In the genomic region with DNA sequence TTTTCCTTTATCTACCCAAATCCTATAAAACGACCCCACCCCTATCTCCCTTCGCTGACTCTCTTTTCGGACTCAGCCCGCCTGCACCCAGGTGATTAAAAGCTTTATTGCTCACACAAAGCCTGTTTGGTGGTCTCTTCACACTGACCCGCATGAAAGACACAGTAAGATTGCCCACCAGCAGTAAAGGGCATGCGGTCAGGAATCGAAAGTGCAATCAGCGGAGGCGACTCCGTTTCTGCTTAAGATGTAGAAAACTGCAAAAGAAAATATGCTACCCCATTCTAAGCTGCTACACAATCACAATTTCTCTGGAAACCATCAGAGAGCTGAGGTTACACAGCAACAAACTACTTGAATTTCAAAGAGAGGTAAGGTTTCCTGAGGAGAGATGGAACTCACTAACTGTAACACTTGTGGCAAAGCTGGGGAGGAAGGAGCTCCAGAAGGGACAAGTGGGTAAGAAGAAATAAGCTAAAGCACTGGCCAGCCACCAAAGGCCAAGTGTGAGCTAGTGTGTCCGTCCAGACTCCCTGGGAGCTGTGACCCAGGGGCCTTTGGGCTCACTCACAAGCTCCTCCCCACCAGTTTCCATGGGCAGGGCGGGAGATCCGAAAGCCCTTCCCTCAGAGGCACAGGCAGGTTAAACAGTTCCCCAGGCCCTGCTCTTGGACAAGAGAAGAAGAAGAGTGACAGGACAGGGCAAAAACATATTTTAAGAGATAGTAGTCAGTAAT, we compare ENCODE assay signal across 23 cellular contexts.
DNase-seq lines count a peak whose midpoint lies in the region; ATAC-seq and TF ChIP-seq lines count a peak whose summit lies in the region.
"Had no signal": no experiment of that assay in that cellular context is flagged by ENCODE, and none has a peak within 500 bp of the region (broad histone marks: within the 10 kb centered on the region; RNA-seq: fewer than 3 reads in every experiment).

No MANE protein-coding gene starts in this region.

- TF ChIP-seq CTCF in GM23338 (conservative IDR thresholded peaks at IDR 0.05; ENCODE audit: low read depth in 2 of 2) (no peak), IMR-90 (conservative IDR thresholded peaks at IDR 0.05; ENCODE audit: low read depth, low read length) (no peak), endodermal cell (conservative IDR thresholded peaks at IDR 0.05) (no peak), foreskin keratinocyte (conservative IDR thresholded peaks at IDR 0.05) (no peak)

- H2BK5ac ChIP-seq in IMR-90 (ENCODE audit: low read depth, low read length, poor library complexity, severe bottlenecking), result no peak overlapping the region
- H2BK5ac ChIP-seq in mesendoderm (ENCODE audit: low read length), result peak overlapping the region; percentile 59

- TF ChIP-seq RAD21 in IMR-90 (IDR thresholded peaks at IDR 0.05; ENCODE audit: low read length), result no peak

- no peak overlapping the region for H2BK20ac ChIP-seq in IMR-90 (ENCODE audit: low read depth, low read length)

- H4K5ac ChIP-seq in IMR-90 (ENCODE audit: low read depth, low read length) (no peak overlapping the region), mesendoderm (ENCODE audit: low read length) (no peak overlapping the region)

- H3K4me2 ChIP-seq in GM23338 (peak overlapping the region; percentile 68), IMR-90 (ENCODE audit: low read depth, low read length) (no peak overlapping the region), mesendoderm (ENCODE audit: low read length) (peak overlapping the region; percentile 0)
- H3K4me2 ChIP-seq: SK-N-SH had no signal

- H4K8ac ChIP-seq in IMR-90 (ENCODE audit: low read depth in 2 of 2, low read length in 2 of 2) (no peak overlapping the region), mesendoderm (ENCODE audit: low read depth, low read length) (no peak overlapping the region)

- H3K4me1 ChIP-seq in GM23338 (ENCODE audit: insufficient read depth) (peaks cover 36% of the 10 kb centered on the region), IMR-90 (ENCODE audit: control insufficient read depth, insufficient read depth, low read length) (no peaks in the 10 kb centered on the region), endodermal cell (ENCODE audit: control insufficient read depth, insufficient read depth, low read length) (peaks cover 8% of the 10 kb centered on the region), mesendoderm (ENCODE audit: control insufficient read depth, low read depth, low read length) (peaks cover 2% of the 10 kb centered on the region), foreskin keratinocyte (no peaks in the 10 kb centered on the region)

- no peaks in the 10 kb centered on the region for H4K20me1 ChIP-seq in GM23338 (replicated peaks; ENCODE audit: insufficient read depth)
- H4K20me1 ChIP-seq in IMR-90 (ENCODE audit: insufficient read depth, low read length), result no peaks in the 10 kb centered on the region

- H3K36me3 Mint-ChIP-seq in GM23338 (ENCODE audit: low read depth) (peaks cover 10% of the 10 kb centered on the region), endodermal cell (ENCODE audit: low read depth) (no peaks in the 10 kb centered on the region)
- H3K36me3 Mint-ChIP-seq: CD4-positive, alpha-beta memory T cell had no signal

- H3K79me2 ChIP-seq in GM23338 (replicated peaks; ENCODE audit: insufficient read depth), result no peaks in the 10 kb centered on the region
- H3K79me2 ChIP-seq in mesendoderm (ENCODE audit: control insufficient read depth, insufficient read depth, low read length), result no peaks in the 10 kb centered on the region

- peaks cover 23% of the 10 kb centered on the region for H3K4me1 Mint-ChIP-seq in GM23338
- H3K4me1 Mint-ChIP-seq in endodermal cell, result peaks cover 20% of the 10 kb centered on the region
- H3K4me1 Mint-ChIP-seq: activated B cell treated with CpG ODN at 0.5 μM for 24 hours; CD4-positive, alpha-beta memory T cell had no signal

- H3K9ac ChIP-seq in IMR-90 (ENCODE audit: low read depth, low read length) (no peak overlapping the region), endodermal cell (ENCODE audit: extremely low read depth, low read length, poor library complexity, severe bottlenecking) (peak overlapping the region; percentile 9), mesendoderm (ENCODE audit: low read length) (peak overlapping the region; percentile 57)
- H3K9ac ChIP-seq: SK-N-SH had no signal

- H3K4ac ChIP-seq in IMR-90 (ENCODE audit: low read depth, low read length) (no peak overlapping the region), mesendoderm (ENCODE audit: low read depth, low read length) (peak overlapping the region; percentile 85)

- H3K56ac ChIP-seq in IMR-90 (ENCODE audit: extremely low read depth, insufficient read depth, low read length) (no peak overlapping the region), mesendoderm (ENCODE audit: low read length) (peak overlapping the region; percentile 34)

- H3K27ac Mint-ChIP-seq in GM23338, result peak overlapping the region; percentile 74
- H3K27ac Mint-ChIP-seq in endodermal cell, result peak overlapping the region; percentile 91
- H3K27ac Mint-ChIP-seq: activated B cell treated with CpG ODN at 0.5 μM for 24 hours; CD4-positive, alpha-beta memory T cell had no signal

- H3K9me2 ChIP-seq in GM23338 (ENCODE audit: insufficient read depth), result no peaks in the 10 kb centered on the region
- H3K9me2 ChIP-seq: SK-N-SH had no signal

- H3K36me3 ChIP-seq in GM23338 (ENCODE audit: insufficient read depth) (no peaks in the 10 kb centered on the region), IMR-90 (ENCODE audit: control insufficient read depth, insufficient read depth, low read length) (no peaks in the 10 kb centered on the region), endodermal cell (ENCODE audit: control insufficient read depth, insufficient read depth, low read length) (no peaks in the 10 kb centered on the region), mesendoderm (ENCODE audit: control insufficient read depth, insufficient read depth, low read length) (no peaks in the 10 kb centered on the region)
- H3K36me3 ChIP-seq: heart left ventricle, MG63 had no signal

- H2BK15ac ChIP-seq in IMR-90 (ENCODE audit: low read depth, low read length) (no peak overlapping the region), mesendoderm (replicated peaks; ENCODE audit: low read depth) (peak overlapping the region; percentile 1)

- no peak for TF ChIP-seq POLR2A in IMR-90 (IDR thresholded peaks at IDR 0.05; ENCODE audit: low read depth, low read length)

- peaks cover 6% of the 10 kb centered on the region; the same call in 1 of the 2 replicates for H3F3A ChIP-seq in GM23338 (replicated peaks; ENCODE audit: low read depth)

- ATAC-seq in GM23338 (peak; percentile 99), IMR-90 (ENCODE audit: low read depth) (no peak), foreskin keratinocyte (no peak), HG03039 (IDR thresholded peaks at IDR 0.05; ENCODE audit: unreplicated experiment) (no peak)
- ATAC-seq: heart left ventricle; stimulated activated naive CD8-positive, alpha-beta T cell treated with anti-CD3 and anti-CD28 coated beads, Interleukin-15, Interleukin-2, amounts not matched to agents 100 U/mL and 50 U/mL, for 24 hours had no signal

- H2AK9ac ChIP-seq in IMR-90 (replicated peaks; ENCODE audit: low read depth, low read length, poor library complexity), result no peak overlapping the region

- intact Hi-C loops in IMR-90 (cut with micrococcal nuclease), result no loop called here

- H3K27me3 Mint-ChIP-seq in GM23338 (ENCODE audit: insufficient read depth, low read depth, poor library complexity) (peaks cover 4% of the 10 kb centered on the region), endodermal cell (ENCODE audit: insufficient read depth) (no peaks in the 10 kb centered on the region)

- no peaks in the 10 kb centered on the region for H3K27me3 ChIP-seq in GM23338 (ENCODE audit: insufficient read depth)
- H3K27me3 ChIP-seq in IMR-90 (ENCODE audit: control insufficient read depth, insufficient read depth, low read length), result peaks cover 6% of the 10 kb centered on the region
- no peaks in the 10 kb centered on the region for H3K27me3 ChIP-seq in endodermal cell (ENCODE audit: control insufficient read depth, insufficient read depth, low read length, poor library complexity, severe bottlenecking)
- H3K27me3 ChIP-seq in mesendoderm (ENCODE audit: insufficient read depth, low read length, poor library complexity), result no peaks in the 10 kb centered on the region
- no peaks in the 10 kb centered on the region for H3K27me3 ChIP-seq in foreskin keratinocyte

- dilution Hi-C loops in IMR-90 (cut with HindIII; ENCODE audit: low sequenced_read_pairs, unreplicated experiment), result no loop called here

- H3K9me3 ChIP-seq in IMR-90 (ENCODE audit: control insufficient read depth, insufficient read depth, low read length) (no peaks in the 10 kb centered on the region), endodermal cell (ENCODE audit: control insufficient read depth, low read length) (no peaks in the 10 kb centered on the region)
- H3K9me3 ChIP-seq: heart left ventricle, MG63, SK-N-SH had no signal

- 100% methylated on average over 2 of the region's 13 CpGs; no CpG with 5 or more reads in 1 of the 2 experiments for WGBS in IMR-90 (ENCODE audit: extremely low coverage in 2 of 2, insufficient read length in 1 of 2), 2 experiments
- WGBS in endodermal cell (ENCODE audit: insufficient coverage in 1 of 2, insufficient read length in 1 of 2), 2 experiments, result 14 to 33% methylated on average over 1 to 13 of the region's 13 CpGs
- WGBS in mesendoderm (ENCODE audit: extremely low coverage, insufficient coverage, low lambda C conversion rate), result no CpG with 5 or more reads among the region's 13 CpGs

- no peak overlapping the region for H4K91ac ChIP-seq in IMR-90 (ENCODE audit: insufficient read depth, low read depth, low read length)

- no TSS peak for BruUV-seq in IMR-90 (replicated peaks; lab: Mats Ljungman, UMichigan)

- DNase-seq in GM23338 (ENCODE audit: low spot score), result peak; percentile 57
- no peak for DNase-seq in IMR-90
- DNase-seq in endodermal cell, result peak; percentile 87
- DNase-seq in mesendoderm, result peak; percentile 81
- no peak for DNase-seq in foreskin keratinocyte
- no peak for DNase-seq in NOMO-1 treated with dmso at 0.1 percent for 144 hours (lab: John Stamatoyannopoulos, UW; ENCODE audit: unreplicated experiment)
- DNase-seq: activated B cell treated with CpG ODN at 0.5 μM for 24 hours; activated CD4-positive, alpha-beta T cell treated with anti-CD3 and anti-CD28 coated beads, Interleukin-2, amount 50 U/mL, for 4 hours; activated gamma-delta T cell treated with Interleukin-2 at 50 U/mL for 16 hours; activated T-cell treated with anti-CD3 and anti-CD28 coated beads for 4 hours; CD4-positive, alpha-beta memory T cell; cortex of kidney; heart left ventricle; MG63; NCI-H1417 treated with DMSO at 0.1 percent for 48 hours; NCI-H526; occipital lobe; SK-N-SH; stimulated activated CD4-positive, alpha-beta T cell treated with anti-CD3 and anti-CD28 coated beads, Interleukin-4, amount 100 ng/mL, for 24 hours; stimulated activated naive CD8-positive, alpha-beta T cell treated with anti-CD3 and anti-CD28 coated beads, Interleukin-15, Interleukin-2, amounts not matched to agents 100 U/mL and 50 U/mL, for 24 hours had no signal

- H3K4me3 Mint-ChIP-seq in GM23338 (peak overlapping the region; percentile 46), endodermal cell (no peak overlapping the region)
- H3K4me3 Mint-ChIP-seq: activated B cell treated with CpG ODN at 0.5 μM for 24 hours had no signal

- H2BK120ac ChIP-seq in IMR-90 (ENCODE audit: low read depth, low read length), result no peak overlapping the region
- H2BK120ac ChIP-seq in mesendoderm (ENCODE audit: low read depth, low read length), result peak overlapping the region; percentile 24

- H3K4me3 ChIP-seq in GM23338 (peak overlapping the region; percentile 30), IMR-90 (ENCODE audit: insufficient read depth, low read depth, low read length) (no peak overlapping the region), endodermal cell (ENCODE audit: low read length) (peak overlapping the region; percentile 30), mesendoderm (ENCODE audit: low read length) (no peak overlapping the region)
- H3K4me3 ChIP-seq: heart left ventricle, MG63 had no signal

- H3K79me1 ChIP-seq in IMR-90 (ENCODE audit: low read depth in 1 of 2, low read length in 2 of 2) (no peaks in the 10 kb centered on the region), mesendoderm (ENCODE audit: low read length) (no peaks in the 10 kb centered on the region)

- H3K14ac ChIP-seq in IMR-90 (replicated peaks; ENCODE audit: low read depth, low read length), result no peak overlapping the region

- POLR2A ChIA-PET in IMR-90 (lab: Charles Lee; ENCODE audit: unreplicated experiment), result no interaction called here

- H2AK5ac ChIP-seq in IMR-90 (ENCODE audit: low read depth, low read length) (no peak overlapping the region), mesendoderm (ENCODE audit: low read length) (no peak overlapping the region)

- no peak overlapping the region for H3K18ac ChIP-seq in IMR-90 (ENCODE audit: low read depth, low read length)
- peak overlapping the region; percentile 88 for H3K18ac ChIP-seq in mesendoderm (ENCODE audit: low read length)

- in situ Hi-C loops in IMR-90 (cut with MboI; ENCODE audit: low sequenced_read_pairs), result no loop called here

- H2AFZ ChIP-seq in GM23338 (peak overlapping the region; percentile 20; the same call in 1 of the 2 replicates), IMR-90 (replicated peaks; ENCODE audit: low read length, poor library complexity) (peak overlapping the region; percentile 26)

- no peaks in the 10 kb centered on the region for H3K9me1 ChIP-seq in IMR-90 (ENCODE audit: insufficient read depth, low read length)

- peak overlapping the region; percentile 100 for H3K27ac ChIP-seq in GM23338 (ENCODE audit: low read depth)
- no peak overlapping the region for H3K27ac ChIP-seq in IMR-90 (ENCODE audit: insufficient read depth, low read length)
- H3K27ac ChIP-seq in endodermal cell (ENCODE audit: low read depth, low read length), result no peak overlapping the region
- peak overlapping the region; percentile 47 for H3K27ac ChIP-seq in mesendoderm (ENCODE audit: low read depth, low read length)
- no peak overlapping the region for H3K27ac ChIP-seq in foreskin keratinocyte
- H3K27ac ChIP-seq: heart left ventricle, HL-60, RWPE1 had no signal

- H3K9me3 Mint-ChIP-seq in GM23338 (peaks cover 10% of the 10 kb centered on the region), endodermal cell (peaks cover 7% of the 10 kb centered on the region)
- H3K9me3 Mint-ChIP-seq: activated B cell treated with CpG ODN at 0.5 μM for 24 hours; CD4-positive, alpha-beta memory T cell had no signal

- H3K23ac ChIP-seq in IMR-90 (ENCODE audit: low read depth, low read length) (no peak overlapping the region), mesendoderm (ENCODE audit: low read length) (no peak overlapping the region)

- CTCF ChIA-PET in IMR-90 (lab: Yijun Ruan, JAX), result interaction anchor here (1.2 kb wide), 1 partner anchor 322 kb away, joined by 4 read pairs; no protein-coding TSS in a partner anchor

Comparison
In these comparisons a context has a peak if more than half of its experiments do, and no peak if none do; other contexts are left out.
1. DNase-seq: peak in GM23338 (single experiment), endodermal cell (single experiment) and mesendoderm (single experiment); none in IMR-90 (single experiment), foreskin keratinocyte (0 of 2) and NOMO-1 treated with dmso at 0.1 percent for 144 hours (single experiment).
2. H3K27ac ChIP-seq: peak in GM23338 (single experiment) and mesendoderm (single experiment); none in IMR-90 (single experiment), endodermal cell (single experiment) and foreskin keratinocyte (single experiment).
3. H3K4me3 ChIP-seq: peak in GM23338 (single experiment) and endodermal cell (single experiment); none in IMR-90 (single experiment) and mesendoderm (single experiment).